ENCODE assay signal across 8 cellular contexts in genomic region chr22:25564320-25564978, GRCh38. TPM values are rescaled to one million over a fixed set of nuclear protein-coding genes. Genes with fewer than 3 reads are reported as not detected.
DNase-seq lines count a peak whose midpoint lies in the region; ATAC-seq and TF ChIP-seq lines count a peak whose summit lies in the region.

Gene GRK3, plus strand, starts transcription at chr22:25564675. Its CDS starts 366 bp downstream, at chr22:25565041.

- in situ Hi-C loops in transverse colon (cut with MboI; ENCODE audit: low pct_ligation_motif_present in 1 of 4, low pct_unique_long_range_greater_than_20kb in 1 of 4, low sequenced_read_pairs in 3 of 4): no loop called here

- no peak for TF ChIP-seq CTCF in osteocyte (IDR thresholded peaks at IDR 0.05)
- TF ChIP-seq CTCF in transverse colon (IDR thresholded peaks at IDR 0.05): no peak

- H3K9me3 Mint-ChIP-seq in osteocyte (ENCODE audit: unreplicated experiment): no peaks in the 10 kb centered on the region

- H3K27me3 ChIP-seq in transverse colon: peaks cover 29% of the 10 kb centered on the region

- TF ChIP-seq POLR2A in transverse colon (IDR thresholded peaks at IDR 0.05): peak; percentile 23

- 0 to 3% methylated on average over 3 to 29 of the region's 73 CpGs for WGBS in transverse colon (ENCODE audit: low coverage in 1 of 2), 2 donors

- peaks cover 15% of the 10 kb centered on the region for H3K4me1 Mint-ChIP-seq in osteocyte (ENCODE audit: unreplicated experiment)

- no peaks in the 10 kb centered on the region for H3K36me3 ChIP-seq in transverse colon

- H3K27me3 Mint-ChIP-seq in osteocyte (ENCODE audit: unreplicated experiment): peaks cover 70% of the 10 kb centered on the region

- peak; percentile 86 for DNase-seq in NCI-H82 (lab: John Stamatoyannopoulos, UW)
- no peak for DNase-seq in NCI-H82 treated with DMSO at 0.1 percent for 48 hours (lab: John Stamatoyannopoulos, UW; ENCODE audit: unreplicated experiment)
- peak; percentile 44 for DNase-seq in RPMI7951 (ENCODE audit: low read depth)
- peak in 3 of 4 experiments; percentile 15 to 50 (median 22) for DNase-seq in activated naive CD4-positive, alpha-beta T cell (lab: John Stamatoyannopoulos, UW)
- DNase-seq in globus pallidus (ENCODE audit: low spot score): peak; percentile 54
- DNase-seq in osteocyte (ENCODE audit: extremely low spot score, unreplicated experiment): no peak
- peak; percentile 72 for DNase-seq in transverse colon

- H3K4me3 Mint-ChIP-seq in osteocyte (ENCODE audit: unreplicated experiment): peak within 1 kb of the TSS; percentile 83

- intact Hi-C loops in transverse colon (cut with DNase I; ENCODE audit: low total_unique reads): no loop called here

- H3K27ac Mint-ChIP-seq in osteocyte (ENCODE audit: unreplicated experiment): peak within 1 kb of the TSS; percentile 18

- TF ChIP-seq EP300 in transverse colon (IDR thresholded peaks at IDR 0.05; ENCODE audit: low read depth): no peak

- H3K27ac ChIP-seq in transverse colon: peak within 1 kb of the TSS; percentile 68 to 87 (median 78)

- H3K4me3 ChIP-seq in transverse colon: peak within 1 kb of the TSS; percentile 61 to 97 (median 81)

- ATAC-seq in HG03342 (IDR thresholded peaks at IDR 0.05; ENCODE audit: unreplicated experiment): peak; percentile 38

- peaks cover 4 to 23% (median 16%) of the 10 kb centered on the region in 4 donors for H3K4me1 ChIP-seq in transverse colon

- H3K9me3 ChIP-seq in transverse colon: no peaks in the 10 kb centered on the region

- no peaks in the 10 kb centered on the region for H3K36me3 Mint-ChIP-seq in osteocyte (ENCODE audit: unreplicated experiment)

RNA-seq across cellular contexts. Expression of gene GRK3, which starts in this region (rescaled TPM):
- 1.1 and 1.2 TPM in 2 replicates for total RNA-seq in RPMI7951 (2014; rRNA removed; shearing (Covaris generic))
- 1.1 and 1.6 TPM in 2 replicates for total RNA-seq in osteocyte
- total RNA-seq in transverse colon: 1 to 10 TPM; 1.6 to 7.9 (median 4.2) TPM

Comparison
In these comparisons a context has a peak if more than half of its experiments do, and no peak if none do; other contexts are left out.
1. DNase-seq: peak in NCI-H82 (single experiment), RPMI7951 (single experiment), activated naive CD4-positive, alpha-beta T cell (3 of 4), globus pallidus (single experiment) and transverse colon (single experiment); none in NCI-H82 treated with DMSO at 0.1 percent for 48 hours (single experiment) and osteocyte (single experiment).